19 cellular contexts compared by ENCODE assay signal in genomic region chr2:54550523-54550922, GRCh38.
DNase-seq lines count a peak whose midpoint lies in the region; ATAC-seq, FAIRE-seq and TF ChIP-seq lines count a peak whose summit lies in the region.
"Had no signal": no experiment of that assay in that cellular context is flagged by ENCODE, and none has a peak within 500 bp of the region (broad histone marks: within the 10 kb centered on the region; RNA-seq: fewer than 3 reads in every experiment).

No MANE protein-coding gene starts in this region.

- H3K4me1 ChIP-seq in body of pancreas: peaks cover 40% of the 10 kb centered on the region
- peaks cover 43 to 50% of the 10 kb centered on the region in 2 donors for H3K4me1 ChIP-seq in kidney (ENCODE audit: control insufficient read depth in 1 of 2, insufficient read depth in 1 of 2, low read depth in 1 of 2, low read length in 2 of 2)
- H3K4me1 ChIP-seq in thyroid gland: peaks cover 17 to 62% of the 10 kb centered on the region in 2 donors
- H3K4me1 ChIP-seq in adrenal gland (replicated peaks in 1 of 2): peaks cover 10 to 39% of the 10 kb centered on the region in 2 donors

- H3K9ac ChIP-seq in kidney (ENCODE audit: low read length in 2 of 2): peak overlapping the region; percentile 25 to 43
- H3K9ac ChIP-seq: BLaER1 had no signal

- H3K36me3 ChIP-seq in body of pancreas (replicated peaks in 1 of 2; ENCODE audit: insufficient read depth in 1 of 2, low read depth in 2 of 2) (no peaks in the 10 kb centered on the region), kidney (ENCODE audit: control insufficient read depth in 1 of 2, insufficient read depth in 2 of 2, low read length in 2 of 2) (no peaks in the 10 kb centered on the region), thyroid gland (no peaks in the 10 kb centered on the region), adrenal gland (replicated peaks in 1 of 2) (no peaks in the 10 kb centered on the region)
- H3K36me3 ChIP-seq: BLaER1, sigmoid colon, tibial artery had no signal

- H3K4me3 ChIP-seq in body of pancreas (no peak overlapping the region), kidney (ENCODE audit: low read length in 2 of 2) (no peak overlapping the region), thyroid gland (replicated peaks in 1 of 3) (no peak overlapping the region), adrenal gland (no peak overlapping the region)
- H3K4me3 ChIP-seq: BLaER1, lung, sigmoid colon, tibial artery had no signal

- TF ChIP-seq POLR2A in body of pancreas (IDR thresholded peaks at IDR 0.05) (no peak), thyroid gland (IDR thresholded peaks at IDR 0.05) (no peak), adrenal gland (IDR thresholded peaks at IDR 0.05) (no peak)

- H3K9me3 ChIP-seq in body of pancreas (no peaks in the 10 kb centered on the region), kidney (ENCODE audit: control insufficient read depth in 1 of 2, low read length in 2 of 2) (no peaks in the 10 kb centered on the region), thyroid gland (no peaks in the 10 kb centered on the region), adrenal gland (replicated peaks in 1 of 3) (no peaks in the 10 kb centered on the region)
- H3K9me3 ChIP-seq: sigmoid colon, tibial artery had no signal

- WGBS in body of pancreas, 2 donors: 34 to 36% methylated on average over 2 of the region's 2 CpGs
- WGBS in thyroid gland, 2 donors: 66 to 72% methylated on average over 2 of the region's 2 CpGs
- WGBS in adrenal gland, 4 donors: 49 to 64% (median 60%) methylated on average over 2 of the region's 2 CpGs

- no peaks in the 10 kb centered on the region for H3K27me3 ChIP-seq in body of pancreas
- H3K27me3 ChIP-seq in thyroid gland: no peaks in the 10 kb centered on the region
- H3K27me3 ChIP-seq in adrenal gland: no peaks in the 10 kb centered on the region
- H3K27me3 ChIP-seq: BLaER1, sigmoid colon, tibial artery had no signal

- no peak for ATAC-seq in body of pancreas
- ATAC-seq in HG02885 (IDR thresholded peaks at IDR 0.05; ENCODE audit: poor library complexity, unreplicated experiment): no peak
- ATAC-seq: HCT116 had no signal

- TF ChIP-seq CTCF in body of pancreas (IDR thresholded peaks at IDR 0.05) (no peak), kidney (IDR thresholded peaks at IDR 0.05; ENCODE audit: borderline replicate concordance, extremely low read depth, insufficient read depth) (no peak), thyroid gland (IDR thresholded peaks at IDR 0.05) (no peak), adrenal gland (IDR thresholded peaks at IDR 0.05) (no peak)

- H3K27ac ChIP-seq in body of pancreas (peak overlapping the region; percentile 55 to 84 (median 82)), kidney (ENCODE audit: low read depth in 2 of 2, low read length in 2 of 2) (peak overlapping the region; percentile 61 to 72), thyroid gland (peak overlapping the region in 2 of 3 donors; percentile 20 to 47), adrenal gland (peak overlapping the region in 1 of 5 donors; percentile 64)
- H3K27ac ChIP-seq: BLaER1, sigmoid colon, tibial artery had no signal

- DNase-seq in HTR-8/SVneo (ENCODE audit: insufficient read length, low spot score) (no peak), body of pancreas (no peak), kidney (no peak), thyroid gland (no peak), NCI-H187 treated with DMSO at 0.1 percent for 48 hours (lab: John Stamatoyannopoulos, UW) (no peak), adrenal gland (no peak)
- DNase-seq: activated CD4-positive, alpha-beta T cell treated with anti-CD3 and anti-CD28 coated beads, Interleukin-2, amount 10 ng/mL, durations not matched to agents 7 days and 5 days; activated naive CD8-positive, alpha-beta T cell treated with anti-CD3 and anti-CD28 coated beads, Interleukin-2, amount 10 ng/mL, durations not matched to agents 7 days and 5 days; immature natural killer cell; NCI-H1436; sigmoid colon; stimulated activated naive CD4-positive, alpha-beta T cell; T-helper 1 cell; tibial artery had no signal

- intact Hi-C loops in body of pancreas (cut with DNase I) (no loop called here), kidney (cut with DNase I) (no loop called here), thyroid gland (cut with DNase I) (no loop called here), adrenal gland (cut with DNase I) (no loop called here)

- peak; percentile 20 for FAIRE-seq in HTR-8/SVneo (lab: Jason Lieb, UNC)
- no peak for FAIRE-seq in kidney (lab: Jason Lieb, UNC)
- FAIRE-seq: endothelial cell of umbilical vein had no signal
